Comparison of ENCODE assay signal across 11 cellular contexts in genomic region chr3:12822725-12823373, GRCh38. TPM values are rescaled to one million over a fixed set of nuclear protein-coding genes. Genes with fewer than 3 reads are reported as not detected.
DNase-seq lines count a peak whose midpoint lies in the region; ATAC-seq, FAIRE-seq and TF ChIP-seq lines count a peak whose summit lies in the region.
"Had no signal": no experiment of that assay in that cellular context is flagged by ENCODE, and none has a peak within 500 bp of the region (broad histone marks: within the 10 kb centered on the region; RNA-seq: fewer than 3 reads in every experiment).

No MANE protein-coding gene starts in this region.

- H3K27me3 ChIP-seq in bronchial epithelial cell (ENCODE audit: control insufficient read depth, insufficient read depth, low read length) (no peaks in the 10 kb centered on the region), neural cell (ENCODE audit: insufficient read depth, low read depth, low read length) (no peaks in the 10 kb centered on the region), vagina (no peaks in the 10 kb centered on the region)

- no peak for DNase-seq in GM12864 (ENCODE audit: low read depth)
- peak; percentile 48 for DNase-seq in NB4 (ENCODE audit: low read depth)
- peak; percentile 57 for DNase-seq in bronchial epithelial cell (ENCODE audit: low read depth)
- no peak for DNase-seq in vagina (ENCODE audit: extremely low spot score in 2 of 2)
- no peak for DNase-seq in occipital lobe (lab: John Stamatoyannopoulos, UW)
- DNase-seq in stimulated activated CD4-positive, alpha-beta T cell treated with anti-CD3 and anti-CD28 coated beads, Interleukin-4, amount 100 ng/mL, for 24 hours = no peak
- DNase-seq: activated CD4-positive, alpha-beta T cell treated with anti-CD3 and anti-CD28 coated beads for 4 hours; NCI-H187 treated with DMSO at 0.1 percent for 48 hours had no signal

- no peak for TF ChIP-seq POLR2A in NB4 (IDR thresholded peaks at IDR 0.05; ENCODE audit: extremely low read depth, insufficient read length)
- no peak for TF ChIP-seq POLR2A in vagina (IDR thresholded peaks at IDR 0.05)

- no peak overlapping the region for H3K4me3 ChIP-seq in GM12864 (ENCODE audit: low read depth, low read length)
- no peak overlapping the region for H3K4me3 ChIP-seq in NB4 (ENCODE audit: low read depth, low read length)
- no peak overlapping the region for H3K4me3 ChIP-seq in bronchial epithelial cell (ENCODE audit: low read depth, low read length)
- no peak overlapping the region for H3K4me3 ChIP-seq in neural cell (ENCODE audit: low read length)
- H3K4me3 ChIP-seq in vagina = no peak overlapping the region

- H3K9me3 ChIP-seq in neural cell (ENCODE audit: low read length) = no peaks in the 10 kb centered on the region
- no peaks in the 10 kb centered on the region for H3K9me3 ChIP-seq in vagina

- H3K36me3 ChIP-seq in bronchial epithelial cell (ENCODE audit: control insufficient read depth, insufficient read depth, low read length) = no peaks in the 10 kb centered on the region
- H3K36me3 ChIP-seq in neural cell (ENCODE audit: insufficient read depth, low read length) = no peaks in the 10 kb centered on the region
- peaks cover 0 to 3% of the 10 kb centered on the region in 2 donors for H3K36me3 ChIP-seq in vagina

- ATAC-seq in HG03135 (IDR thresholded peaks at IDR 0.05; ENCODE audit: unreplicated experiment) = no peak

- intact Hi-C loops in vagina (cut with DNase I) = no loop called here

- H4K20me1 ChIP-seq in neural cell (ENCODE audit: insufficient read depth) = no peaks in the 10 kb centered on the region

- peak; percentile 42 for TF ChIP-seq CTCF in GM12864 (IDR thresholded peaks at IDR 0.05; ENCODE audit: low read depth, low read length, missing control alignments)
- peak; percentile 31 for TF ChIP-seq CTCF in NB4 (IDR thresholded peaks at IDR 0.05; ENCODE audit: low read depth, low read length)
- peak; percentile 34 for TF ChIP-seq CTCF in bronchial epithelial cell (IDR thresholded peaks at IDR 0.05; ENCODE audit: insufficient read depth, low read length, severe bottlenecking)
- peak; percentile 27 for TF ChIP-seq CTCF in neural cell (IDR thresholded peaks at IDR 0.05; ENCODE audit: poor library complexity, severe bottlenecking)
- no peak for TF ChIP-seq CTCF in vagina (IDR thresholded peaks at IDR 0.05)

- H3K4me1 ChIP-seq in vagina = no peaks in the 10 kb centered on the region

- no peak overlapping the region for H3K4me2 ChIP-seq in neural cell (ENCODE audit: low read length)

- no peak for FAIRE-seq in bronchial epithelial cell (lab: Jason Lieb, UNC)
- FAIRE-seq: keratinocyte had no signal

- no peaks in the 10 kb centered on the region for H3K9me2 ChIP-seq in neural cell (ENCODE audit: insufficient read depth, low read length)

- H3F3A ChIP-seq in neural cell (ENCODE audit: insufficient read depth, low read length, poor library complexity, severe bottlenecking) = no peaks in the 10 kb centered on the region

- no peaks in the 10 kb centered on the region for H3K79me2 ChIP-seq in neural cell (replicated peaks; ENCODE audit: insufficient read depth, low read length)

- no peak overlapping the region for H2AFZ ChIP-seq in neural cell (ENCODE audit: low read depth, low read length)

- no peak overlapping the region for H3K27ac ChIP-seq in neural cell (ENCODE audit: low read length)
- no peak overlapping the region for H3K27ac ChIP-seq in vagina

- TF ChIP-seq EP300 in neural cell (conservative IDR thresholded peaks at IDR 0.05; ENCODE audit: poor library complexity, severe bottlenecking) = no peak

- TF ChIP-seq RAD21 in neural cell (conservative IDR thresholded peaks at IDR 0.05) = no peak

- H3K9ac ChIP-seq in neural cell (ENCODE audit: low read length) = no peak overlapping the region

TF ChIP-seq in neural cell, 6 proteins besides CTCF, POLR2A, EP300 and RAD21:
- no peak for TF ChIP-seq MXI1 (conservative IDR thresholded peaks at IDR 0.05; ENCODE audit: poor library complexity, severe bottlenecking)
- TF ChIP-seq TAF1 (IDR thresholded peaks at IDR 0.05; ENCODE audit: low read depth) = no peak
- no peak for TF ChIP-seq EZH2 (IDR thresholded peaks at IDR 0.05; ENCODE audit: borderline replicate concordance, insufficient read depth, low read length, poor library complexity, severe bottlenecking)
- TF ChIP-seq, protein P1, sequence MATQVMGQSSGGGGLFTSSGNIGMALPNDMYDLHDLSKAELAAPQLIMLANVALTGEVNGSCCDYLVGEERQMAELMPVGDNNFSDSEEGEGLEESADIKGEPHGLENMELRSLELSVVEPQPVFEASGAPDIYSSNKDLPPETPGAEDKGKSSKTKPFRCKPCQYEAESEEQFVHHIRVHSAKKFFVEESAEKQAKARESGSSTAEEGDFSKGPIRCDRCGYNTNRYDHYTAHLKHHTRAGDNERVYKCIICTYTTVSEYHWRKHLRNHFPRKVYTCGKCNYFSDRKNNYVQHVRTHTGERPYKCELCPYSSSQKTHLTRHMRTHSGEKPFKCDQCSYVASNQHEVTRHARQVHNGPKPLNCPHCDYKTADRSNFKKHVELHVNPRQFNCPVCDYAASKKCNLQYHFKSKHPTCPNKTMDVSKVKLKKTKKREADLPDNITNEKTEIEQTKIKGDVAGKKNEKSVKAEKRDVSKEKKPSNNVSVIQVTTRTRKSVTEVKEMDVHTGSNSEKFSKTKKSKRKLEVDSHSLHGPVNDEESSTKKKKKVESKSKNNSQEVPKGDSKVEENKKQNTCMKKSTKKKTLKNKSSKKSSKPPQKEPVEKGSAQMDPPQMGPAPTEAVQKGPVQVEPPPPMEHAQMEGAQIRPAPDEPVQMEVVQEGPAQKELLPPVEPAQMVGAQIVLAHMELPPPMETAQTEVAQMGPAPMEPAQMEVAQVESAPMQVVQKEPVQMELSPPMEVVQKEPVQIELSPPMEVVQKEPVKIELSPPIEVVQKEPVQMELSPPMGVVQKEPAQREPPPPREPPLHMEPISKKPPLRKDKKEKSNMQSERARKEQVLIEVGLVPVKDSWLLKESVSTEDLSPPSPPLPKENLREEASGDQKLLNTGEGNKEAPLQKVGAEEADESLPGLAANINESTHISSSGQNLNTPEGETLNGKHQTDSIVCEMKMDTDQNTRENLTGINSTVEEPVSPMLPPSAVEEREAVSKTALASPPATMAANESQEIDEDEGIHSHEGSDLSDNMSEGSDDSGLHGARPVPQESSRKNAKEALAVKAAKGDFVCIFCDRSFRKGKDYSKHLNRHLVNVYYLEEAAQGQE (IDR thresholded peaks at IDR 0.05; ENCODE audit: borderline replicate concordance) = no peak
- TF ChIP-seq SMC3 (conservative IDR thresholded peaks at IDR 0.05; ENCODE audit: poor library complexity) = no peak
- no peak for TF ChIP-seq POLR2AphosphoS5 (IDR thresholded peaks at IDR 0.05)

RNA-seq across cellular contexts. Expression of gene RPL32, which starts 18.5 kb away (rescaled TPM):
- total RNA-seq in bronchial epithelial cell (2,605 and 2,954 TPM in 2 replicates), vagina (2,085 TPM), occipital lobe (2,076 TPM)
- polyA plus RNA-seq in neural cell = 1,160 and 1,223 TPM in 2 replicates
- 368 and 369 TPM in 2 replicates for polyA minus RNA-seq in neural cell

RNA-seq across cellular contexts. Expression of gene CAND2, which starts 26.4 kb away (rescaled TPM):
- total RNA-seq in bronchial epithelial cell (0.77 and 1.3 TPM in 2 replicates), vagina (12.5 TPM), occipital lobe (14.5 TPM)
- 17.3 and 21.8 TPM in 2 replicates for polyA plus RNA-seq in neural cell
- 20.7 and 21.3 TPM in 2 replicates for polyA minus RNA-seq in neural cell

Comparison
In these comparisons a context has a peak if more than half of its experiments do, and no peak if none do; other contexts are left out.
1. DNase-seq: peak in NB4 (single experiment) and bronchial epithelial cell (single experiment); none in GM12864 (single experiment), vagina (0 of 2), occipital lobe (single experiment) and stimulated activated CD4-positive, alpha-beta T cell treated with anti-CD3 and anti-CD28 coated beads, Interleukin-4, amount 100 ng/mL, for 24 hours (single experiment).
2. CTCF ChIP-seq: peak in GM12864 (single experiment), NB4 (single experiment), bronchial epithelial cell (single experiment) and neural cell (single experiment); none in vagina (0 of 3).